ENCODE assay signal across 1 cellular context in the genomic region with DNA sequence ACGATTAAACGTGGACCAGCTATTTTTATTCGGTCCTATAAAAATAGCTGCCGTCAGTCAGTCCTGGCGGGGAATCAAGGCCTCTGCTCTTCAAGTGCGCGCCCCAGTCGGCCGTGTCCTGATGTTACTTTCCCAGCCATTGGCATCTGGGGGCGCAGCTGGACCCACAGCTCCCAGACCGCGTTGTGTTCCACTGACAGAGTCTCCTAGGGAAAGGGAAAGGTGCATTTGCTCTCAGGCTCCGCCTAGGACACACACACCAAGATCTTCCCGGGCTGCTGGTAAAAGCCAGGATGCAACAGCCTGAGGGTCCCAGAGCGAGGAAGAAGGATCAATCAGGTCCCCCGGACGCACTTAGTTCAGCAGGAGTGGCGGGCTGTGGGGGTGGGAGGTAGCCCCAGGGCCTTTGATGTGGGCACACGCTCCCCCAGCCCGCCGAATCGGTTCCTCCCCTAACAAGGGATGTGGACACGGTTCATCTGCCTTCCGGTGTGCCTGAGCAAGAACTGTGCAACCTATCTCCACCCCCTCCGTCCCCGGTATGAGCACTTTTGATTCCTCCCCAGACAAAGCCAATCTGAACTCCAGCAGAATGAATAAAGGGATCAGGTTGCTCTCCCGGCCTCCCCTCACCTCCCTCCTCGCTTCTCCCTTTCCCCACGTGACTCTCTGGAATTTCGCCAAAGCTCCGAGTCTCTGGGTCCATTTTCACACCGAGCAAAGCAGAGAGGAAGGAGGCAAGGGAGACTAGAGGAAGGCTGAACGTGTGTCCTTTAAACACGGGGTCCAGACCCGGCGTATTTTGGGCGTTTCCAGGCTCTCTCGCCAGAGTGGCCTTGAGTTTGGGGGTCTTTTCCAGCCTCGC.
TF ChIP-seq lines count a peak whose summit lies in the region.

No MANE protein-coding gene starts in this region.

TF ChIP-seq in HepG2, 621 proteins besides CTCF, POLR2A, EP300 and RAD21 (continued from another document and continues in another):
- TF ChIP-seq ZUFSP (CRISPR knock-in tag; IDR thresholded peaks at IDR 0.05; ENCODE audit: borderline replicate concordance): no peak
- TF ChIP-seq ZNF749 (CRISPR knock-in tag; IDR thresholded peaks at IDR 0.05; ENCODE audit: borderline replicate concordance): no peak
- no peak for TF ChIP-seq KMT2A (CRISPR knock-in tag; IDR thresholded peaks at IDR 0.05)
- TF ChIP-seq YY1 (IDR thresholded peaks at IDR 0.05; ENCODE audit: insufficient read depth, insufficient replicate concordance, low read depth, low read length): no peak
- TF ChIP-seq NFKBIZ (CRISPR knock-in tag; IDR thresholded peaks at IDR 0.05): no peak
- no peak for TF ChIP-seq MEF2D (CRISPR knock-in tag; IDR thresholded peaks at IDR 0.05)
- peak; percentile 33; the same call in 1 of the 2 replicates for TF ChIP-seq SOX5 (CRISPR knock-in tag; IDR thresholded peaks at IDR 0.05; ENCODE audit: borderline replicate concordance)
- no peak for TF ChIP-seq ZBTB49 (CRISPR knock-in tag; IDR thresholded peaks at IDR 0.05; ENCODE audit: borderline replicate concordance)
- no peak for TF ChIP-seq ZNF224 (CRISPR knock-in tag; IDR thresholded peaks at IDR 0.05)
- TF ChIP-seq ZNF674 (CRISPR knock-in tag; IDR thresholded peaks at IDR 0.05; ENCODE audit: low read depth): no peak
- TF ChIP-seq KDM2A (CRISPR knock-in tag; IDR thresholded peaks at IDR 0.05; ENCODE audit: borderline replicate concordance, low read depth): peak; percentile 20; the same call in 1 of the 2 replicates
- TF ChIP-seq ZNF597 (CRISPR knock-in tag; IDR thresholded peaks at IDR 0.05): no peak
- no peak for TF ChIP-seq RARG (CRISPR knock-in tag; IDR thresholded peaks at IDR 0.05; ENCODE audit: low read depth)
- TF ChIP-seq ZNF891 (CRISPR knock-in tag; IDR thresholded peaks at IDR 0.05): no peak
- no peak for TF ChIP-seq ZFP62 (CRISPR knock-in tag; IDR thresholded peaks at IDR 0.05)
- TF ChIP-seq ATF7-NPFF (CRISPR knock-in tag; IDR thresholded peaks at IDR 0.05; ENCODE audit: low read depth): no peak; the same call in 1 of the 2 replicates
- TF ChIP-seq GATAD1 (CRISPR knock-in tag; IDR thresholded peaks at IDR 0.05): peak; percentile 65
- no peak for TF ChIP-seq TOE1 (CRISPR knock-in tag; IDR thresholded peaks at IDR 0.05)
- no peak for TF ChIP-seq EEA1 (CRISPR knock-in tag; IDR thresholded peaks at IDR 0.05; ENCODE audit: borderline replicate concordance)
- TF ChIP-seq HNRNPH1 (optimal IDR thresholded peaks at IDR 0.05; ENCODE audit: low read depth, low read length): no peak
- TF ChIP-seq BORCS8-MEF2B (CRISPR knock-in tag; IDR thresholded peaks at IDR 0.05): peak; percentile 78
- 0 out of 2 replicates have a peak, but pooled peaks have one; percentile 50 for TF ChIP-seq HNF1A (IDR thresholded peaks at IDR 0.05; ENCODE audit: low read depth)
- no peak for TF ChIP-seq HNF1A (CRISPR knock-in tag; IDR thresholded peaks at IDR 0.05; ENCODE audit: borderline replicate concordance)
- TF ChIP-seq MEIS1 (CRISPR knock-in tag; IDR thresholded peaks at IDR 0.05; ENCODE audit: borderline replicate concordance): peak; percentile 26; the same call in 1 of the 2 replicates
- no peak; the same call in 1 of the 2 replicates for TF ChIP-seq ZNF629 (CRISPR knock-in tag; conservative IDR thresholded peaks at IDR 0.05)
- peak; percentile 23; the same call in 1 of the 2 replicates for TF ChIP-seq SMAD1 (CRISPR knock-in tag; IDR thresholded peaks at IDR 0.05; ENCODE audit: borderline replicate concordance, low read depth)
- TF ChIP-seq TCF7L2 (IDR thresholded peaks at IDR 0.05; ENCODE audit: low read depth, low read length): peak; percentile 65
- 0 out of 2 replicates have a peak, but pooled peaks have one; percentile 26 for TF ChIP-seq NR2F6 (IDR thresholded peaks at IDR 0.05)
- no peak for TF ChIP-seq NR2F6 (CRISPR knock-in tag; IDR thresholded peaks at IDR 0.05)
- TF ChIP-seq GATA4 (IDR thresholded peaks at IDR 0.05; ENCODE audit: borderline replicate concordance, low read depth): 0 out of 2 replicates have a peak, but pooled peaks have one; percentile 19
- no peak for TF ChIP-seq CHCHD3 (CRISPR knock-in tag; IDR thresholded peaks at IDR 0.05)
- TF ChIP-seq SMAD3 (CRISPR knock-in tag; IDR thresholded peaks at IDR 0.05): no peak; the same call in 1 of the 2 replicates
- 0 out of 2 replicates have a peak, but pooled peaks have one; percentile 33 for TF ChIP-seq NR2C2 (CRISPR knock-in tag; IDR thresholded peaks at IDR 0.05; ENCODE audit: borderline replicate concordance)
- no peak for TF ChIP-seq NFIB (CRISPR knock-in tag; IDR thresholded peaks at IDR 0.05; ENCODE audit: borderline replicate concordance)
- TF ChIP-seq ZFY (CRISPR knock-in tag; IDR thresholded peaks at IDR 0.05): peak; percentile 64
- TF ChIP-seq ZNF552 (CRISPR knock-in tag; IDR thresholded peaks at IDR 0.05; ENCODE audit: borderline replicate concordance): no peak
- peak; percentile 29 for TF ChIP-seq SPEN (CRISPR knock-in tag; IDR thresholded peaks at IDR 0.05; ENCODE audit: low read depth)
- TF ChIP-seq ZNF20 (CRISPR knock-in tag; IDR thresholded peaks at IDR 0.05): no peak
- TF ChIP-seq ZNF460 (CRISPR knock-in tag; IDR thresholded peaks at IDR 0.05; ENCODE audit: borderline replicate concordance): no peak
- TF ChIP-seq PRDM4 (CRISPR knock-in tag; IDR thresholded peaks at IDR 0.05; ENCODE audit: borderline replicate concordance): no peak
- TF ChIP-seq, protein P1, sequence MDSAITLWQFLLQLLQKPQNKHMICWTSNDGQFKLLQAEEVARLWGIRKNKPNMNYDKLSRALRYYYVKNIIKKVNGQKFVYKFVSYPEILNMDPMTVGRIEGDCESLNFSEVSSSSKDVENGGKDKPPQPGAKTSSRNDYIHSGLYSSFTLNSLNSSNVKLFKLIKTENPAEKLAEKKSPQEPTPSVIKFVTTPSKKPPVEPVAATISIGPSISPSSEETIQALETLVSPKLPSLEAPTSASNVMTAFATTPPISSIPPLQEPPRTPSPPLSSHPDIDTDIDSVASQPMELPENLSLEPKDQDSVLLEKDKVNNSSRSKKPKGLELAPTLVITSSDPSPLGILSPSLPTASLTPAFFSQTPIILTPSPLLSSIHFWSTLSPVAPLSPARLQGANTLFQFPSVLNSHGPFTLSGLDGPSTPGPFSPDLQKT (CRISPR knock-in tag; IDR thresholded peaks at IDR 0.05; ENCODE audit: borderline replicate concordance): no peak
- TF ChIP-seq ZNF232 (CRISPR knock-in tag; IDR thresholded peaks at IDR 0.05; ENCODE audit: borderline replicate concordance): no peak
- TF ChIP-seq EHMT2 (IDR thresholded peaks at IDR 0.05; ENCODE audit: borderline replicate concordance, low read depth, low read length): no peak
- no peak for TF ChIP-seq IKZF1 (IDR thresholded peaks at IDR 0.05)
- no peak for TF ChIP-seq RBM22 (optimal IDR thresholded peaks at IDR 0.05; ENCODE audit: low read length)
- TF ChIP-seq, protein P2, sequence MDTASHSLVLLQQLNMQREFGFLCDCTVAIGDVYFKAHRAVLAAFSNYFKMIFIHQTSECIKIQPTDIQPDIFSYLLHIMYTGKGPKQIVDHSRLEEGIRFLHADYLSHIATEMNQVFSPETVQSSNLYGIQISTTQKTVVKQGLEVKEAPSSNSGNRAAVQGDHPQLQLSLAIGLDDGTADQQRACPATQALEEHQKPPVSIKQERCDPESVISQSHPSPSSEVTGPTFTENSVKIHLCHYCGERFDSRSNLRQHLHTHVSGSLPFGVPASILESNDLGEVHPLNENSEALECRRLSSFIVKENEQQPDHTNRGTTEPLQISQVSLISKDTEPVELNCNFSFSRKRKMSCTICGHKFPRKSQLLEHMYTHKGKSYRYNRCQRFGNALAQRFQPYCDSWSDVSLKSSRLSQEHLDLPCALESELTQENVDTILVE (CRISPR knock-in tag; IDR thresholded peaks at IDR 0.05): 0 out of 2 replicates have a peak, but pooled peaks have one; percentile 7
- TF ChIP-seq, protein P3, sequence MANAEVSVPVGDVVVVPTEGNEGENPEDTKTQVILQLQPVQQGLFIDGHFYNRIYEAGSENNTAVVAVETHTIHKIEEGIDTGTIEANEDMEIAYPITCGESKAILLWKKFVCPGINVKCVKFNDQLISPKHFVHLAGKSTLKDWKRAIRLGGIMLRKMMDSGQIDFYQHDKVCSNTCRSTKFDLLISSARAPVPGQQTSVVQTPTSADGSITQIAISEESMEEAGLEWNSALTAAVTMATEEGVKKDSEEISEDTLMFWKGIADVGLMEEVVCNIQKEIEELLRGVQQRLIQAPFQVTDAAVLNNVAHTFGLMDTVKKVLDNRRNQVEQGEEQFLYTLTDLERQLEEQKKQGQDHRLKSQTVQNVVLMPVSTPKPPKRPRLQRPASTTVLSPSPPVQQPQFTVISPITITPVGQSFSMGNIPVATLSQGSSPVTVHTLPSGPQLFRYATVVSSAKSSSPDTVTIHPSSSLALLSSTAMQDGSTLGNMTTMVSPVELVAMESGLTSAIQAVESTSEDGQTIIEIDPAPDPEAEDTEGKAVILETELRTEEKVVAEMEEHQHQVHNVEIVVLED (CRISPR knock-in tag; IDR thresholded peaks at IDR 0.05; ENCODE audit: borderline replicate concordance): no peak; the same call in 1 of the 2 replicates
